Comparison of ENCODE assay signal across 35 cellular contexts in genomic region chrX:151726751-151727150, GRCh38. TPM values are rescaled to one million over a fixed set of nuclear protein-coding genes. Genes with fewer than 3 reads are reported as not detected.
"Had no signal": no experiment of that assay in that cellular context is flagged by ENCODE, and none has a peak within 500 bp of the region (broad histone marks: within the 10 kb centered on the region; RNA-seq: fewer than 3 reads in every experiment).

No MANE protein-coding gene starts in this region.

- H3K36me3 ChIP-seq: neutrophil, ovary, right lobe of liver, stomach, thoracic aorta, thyroid gland, tibial nerve, upper lobe of left lung, vagina had no signal

- H3K27me3 Mint-ChIP-seq: stimulated activated naive CD8-positive, alpha-beta T cell treated with anti-CD3 and anti-CD28 coated beads, Interleukin-15, Interleukin-2, amounts not matched to agents 100 ng/mL and 50 ng/mL, for 24 hours had no signal

- H3K4me3 Mint-ChIP-seq: naive thymus-derived CD8-positive, alpha-beta T cell; natural killer cell treated with Interleukin-12 subunit alpha and Interleukin-12 subunit beta and Interleukin-15 and Interleukin-18, amount 100 ng/mL, for 72 hours; nephron progenitor cell; neural crest cell; stimulated activated effector memory CD8-positive, alpha-beta T cell treated with anti-CD3 and anti-CD28 coated beads, Interleukin-12 subunit alpha, Interleukin-12 subunit beta, amount 100 ng/mL, for 72 hours; stimulated activated naive B cell treated with anti-CD40 and anti-IgM and Interleukin-4, amounts not matched to agents 10 μg/mL and 1 μg/mL and 100 μg/mL, for 72 hours; stimulated activated naive CD8-positive, alpha-beta T cell treated with anti-CD3 and anti-CD28 coated beads, Interleukin-15, Interleukin-2, amounts not matched to agents 100 ng/mL and 50 ng/mL, for 24 hours had no signal

- H3K36me3 Mint-ChIP-seq: naive thymus-derived CD8-positive, alpha-beta T cell; natural killer cell treated with Interleukin-12 subunit alpha and Interleukin-12 subunit beta and Interleukin-15 and Interleukin-18, amount 100 ng/mL, for 72 hours; stimulated activated effector memory CD8-positive, alpha-beta T cell treated with anti-CD3 and anti-CD28 coated beads, Interleukin-12 subunit alpha, Interleukin-12 subunit beta, amount 100 ng/mL, for 72 hours; stimulated activated naive B cell treated with anti-CD40 and anti-IgM and Interleukin-4, amounts not matched to agents 10 μg/mL and 1 μg/mL and 100 μg/mL, for 72 hours had no signal

- H3K27ac ChIP-seq: neutrophil, ovary, parathyroid adenoma, psoas muscle, right lobe of liver, skin epidermis, stomach, thoracic aorta, thyroid gland, tibial nerve, upper lobe of left lung, vagina had no signal

- H3K4me3 ChIP-seq: ovary, psoas muscle, right lobe of liver, skin epidermis, stomach, thoracic aorta, thyroid gland, tibial nerve, upper lobe of left lung, vagina had no signal

- H3K4me1 Mint-ChIP-seq: naive thymus-derived CD8-positive, alpha-beta T cell; neural crest cell; stimulated activated effector memory CD8-positive, alpha-beta T cell treated with anti-CD3 and anti-CD28 coated beads, Interleukin-12 subunit alpha, Interleukin-12 subunit beta, amount 100 ng/mL, for 72 hours; stimulated activated naive B cell treated with anti-CD40 and anti-IgM and Interleukin-4, amounts not matched to agents 10 μg/mL and 1 μg/mL and 100 μg/mL, for 72 hours had no signal

- ATAC-seq: naive thymus-derived CD8-positive, alpha-beta T cell; natural killer cell treated with Interleukin-12 subunit alpha and Interleukin-12 subunit beta and Interleukin-15 and Interleukin-18, amount 100 ng/mL, for 72 hours; psoas muscle; right cardiac atrium; right lobe of liver; stimulated activated effector memory CD8-positive, alpha-beta T cell treated with anti-CD3 and anti-CD28 coated beads, Interleukin-12 subunit alpha, Interleukin-12 subunit beta, amount 100 ng/mL, for 72 hours; stimulated activated naive B cell treated with anti-CD40 and anti-IgM and Interleukin-4, amounts not matched to agents 10 μg/mL and 1 μg/mL and 100 μg/mL, for 72 hours had no signal

- H3K27ac Mint-ChIP-seq: naive thymus-derived CD8-positive, alpha-beta T cell; natural killer cell treated with Interleukin-12 subunit alpha and Interleukin-12 subunit beta and Interleukin-15 and Interleukin-18, amount 100 ng/mL, for 72 hours; nephron progenitor cell; progenitor cell of endocrine pancreas; stimulated activated effector memory CD8-positive, alpha-beta T cell treated with anti-CD3 and anti-CD28 coated beads, Interleukin-12 subunit alpha, Interleukin-12 subunit beta, amount 100 ng/mL, for 72 hours; stimulated activated naive B cell treated with anti-CD40 and anti-IgM and Interleukin-4, amounts not matched to agents 10 μg/mL and 1 μg/mL and 100 μg/mL, for 72 hours; stimulated activated naive CD8-positive, alpha-beta T cell treated with anti-CD3 and anti-CD28 coated beads, Interleukin-15, Interleukin-2, amounts not matched to agents 100 ng/mL and 50 ng/mL, for 24 hours had no signal

- H3K4me1 ChIP-seq: parathyroid adenoma, psoas muscle, thyroid gland, tibial nerve, upper lobe of left lung, vagina had no signal

- H3K9ac ChIP-seq: parathyroid adenoma had no signal

- H3K9me3 ChIP-seq: neutrophil, ovary, psoas muscle, right lobe of liver, stomach, thoracic aorta, thyroid gland, tibial nerve, upper lobe of left lung, vagina had no signal

- DNase-seq: naive thymus-derived CD8-positive, alpha-beta T cell; nephron progenitor cell; nucleus accumbens; ovary; posterior cingulate gyrus; psoas muscle; right cardiac atrium; stimulated activated CD4-positive, alpha-beta T cell treated with anti-CD3 and anti-CD28 coated beads, Interleukin-15, amount 100 ng/mL, for 24 hours; stimulated activated CD4-positive, alpha-beta T cell treated with anti-CD3 and anti-CD28 coated beads, Interleukin-2, amount 100 ng/mL, for 24 hours; stimulated activated CD4-positive, alpha-beta T cell treated with anti-CD3 and anti-CD28 coated beads, Interleukin-2, amount 100 ng/mL, for 48 hours; stimulated activated CD4-positive, alpha-beta T cell treated with anti-CD3 and anti-CD28 coated beads, Interleukin-4, amount 100 ng/mL, for 24 hours; stimulated activated naive B cell treated with anti-CD40 and anti-IgM and Interleukin-4, amounts not matched to agents 10 μg/mL and 1 μg/mL and 100 μg/mL, for 72 hours; stimulated activated naive CD4-positive, alpha-beta T cell treated with Interleukin-2 at 50 U/mL for 16 hours; stomach; thyroid gland; trophoblast cell; upper lobe of left lung had no signal

- FAIRE-seq: urothelium cell line had no signal

- H3K9me3 Mint-ChIP-seq: naive thymus-derived CD8-positive, alpha-beta T cell; natural killer cell treated with Interleukin-12 subunit alpha and Interleukin-12 subunit beta and Interleukin-15 and Interleukin-18, amount 100 ng/mL, for 72 hours; neural crest cell; stimulated activated effector memory CD8-positive, alpha-beta T cell treated with anti-CD3 and anti-CD28 coated beads, Interleukin-12 subunit alpha, Interleukin-12 subunit beta, amount 100 ng/mL, for 72 hours; stimulated activated naive B cell treated with anti-CD40 and anti-IgM and Interleukin-4, amounts not matched to agents 10 μg/mL and 1 μg/mL and 100 μg/mL, for 72 hours; stimulated activated naive CD8-positive, alpha-beta T cell treated with anti-CD3 and anti-CD28 coated beads, Interleukin-15, Interleukin-2, amounts not matched to agents 100 ng/mL and 50 ng/mL, for 24 hours had no signal

RNA-seq across cellular contexts. Expression of gene CNGA2, which starts 7.8 kb away (rescaled TPM):
- total RNA-seq: naive thymus-derived CD8-positive, alpha-beta T cell; natural killer cell treated with Interleukin-12 subunit alpha and Interleukin-12 subunit beta and Interleukin-15 and Interleukin-18, amount 100 ng/mL, for 72 hours; neural crest cell; osteoblast; ovary; progenitor cell of endocrine pancreas; psoas muscle; renal cortical epithelial cell; right cardiac atrium; right lobe of liver; stomach; subcutaneous adipose tissue; temporal lobe; thoracic aorta; thyroid gland; tibial nerve; upper lobe of left lung; ureter; vagina had no signal
- polyA plus RNA-seq: naive thymus-derived CD8-positive, alpha-beta T cell; ovary; psoas muscle; right cardiac atrium; stomach had no signal

RNA-seq across cellular contexts. Expression of gene FATE1, which starts 10.9 kb away (rescaled TPM):
- total RNA-seq: naive thymus-derived CD8-positive, alpha-beta T cell; natural killer cell treated with Interleukin-12 subunit alpha and Interleukin-12 subunit beta and Interleukin-15 and Interleukin-18, amount 100 ng/mL, for 72 hours; neural crest cell; osteoblast; ovary; progenitor cell of endocrine pancreas; renal cortical epithelial cell; right lobe of liver; stomach; subcutaneous adipose tissue; temporal lobe; thoracic aorta; tibial nerve; ureter; vagina had no signal
- polyA plus RNA-seq: naive thymus-derived CD8-positive, alpha-beta T cell had no signal

RNA-seq across cellular contexts. Expression of gene PRRG3, which starts 31.5 kb away (rescaled TPM):
- total RNA-seq: naive thymus-derived CD8-positive, alpha-beta T cell; natural killer cell treated with Interleukin-12 subunit alpha and Interleukin-12 subunit beta and Interleukin-15 and Interleukin-18, amount 100 ng/mL, for 72 hours; renal cortical epithelial cell had no signal
- polyA plus RNA-seq: naive thymus-derived CD8-positive, alpha-beta T cell had no signal
